Comparison of ENCODE assay signal across 9 cellular contexts in the genomic region with DNA sequence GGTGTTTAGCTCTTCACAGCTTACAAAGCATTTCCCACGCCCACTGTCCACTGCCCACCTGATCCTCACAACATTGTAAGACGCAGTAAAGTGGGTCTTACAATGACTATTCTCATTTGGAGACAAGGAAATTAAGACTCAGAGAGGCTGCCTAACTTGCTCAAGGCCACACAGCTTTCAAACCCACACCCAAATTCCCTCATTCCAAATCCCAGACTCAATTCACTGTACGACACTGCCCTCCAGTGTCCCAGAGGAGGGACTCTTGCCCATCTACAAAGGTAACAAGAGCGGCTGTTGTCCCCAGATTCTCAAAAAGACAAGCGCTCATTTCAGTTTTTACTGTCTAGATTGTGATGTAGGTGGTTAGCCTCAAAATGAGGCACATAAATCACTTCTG.
DNase-seq lines count a peak whose midpoint lies in the region; ATAC-seq and TF ChIP-seq lines count a peak whose summit lies in the region.
"Had no signal": no experiment of that assay in that cellular context is flagged by ENCODE, and none has a peak within 500 bp of the region (broad histone marks: within the 10 kb centered on the region; RNA-seq: fewer than 3 reads in every experiment).

No MANE protein-coding gene starts in this region.

- H3K4me1 ChIP-seq in PC-3 (ENCODE audit: insufficient read depth, low read length) = peaks cover 8% of the 10 kb centered on the region; the same call in 1 of the 2 replicates
- no peaks in the 10 kb centered on the region for H3K4me1 ChIP-seq in CD8-positive, alpha-beta memory T cell (ENCODE audit: insufficient read depth, low read length)
- no peaks in the 10 kb centered on the region for H3K4me1 ChIP-seq in uterus
- H3K4me1 ChIP-seq: prostate gland had no signal

- H2AFZ ChIP-seq in PC-3 (ENCODE audit: low read length) = no peak overlapping the region

- H3K9ac ChIP-seq in PC-3 (ENCODE audit: low read length) = no peak overlapping the region

- CTCF ChIA-PET in PC-3 (lab: Charles Lee) = no interaction called here
- CTCF ChIA-PET in CD8-positive, alpha-beta memory T cell (lab: Charles Lee) = no interaction called here

- no peak overlapping the region for H3K4me3 ChIP-seq in PC-3 (ENCODE audit: low read length)
- no peak overlapping the region for H3K4me3 ChIP-seq in CD8-positive, alpha-beta memory T cell (ENCODE audit: low read length)
- H3K4me3 ChIP-seq in uterus = no peak overlapping the region
- H3K4me3 ChIP-seq: prostate gland had no signal

- BruUV-seq in PC-3 (replicated peaks; lab: Mats Ljungman, UMichigan) = no TSS peak

- H3K9me2 ChIP-seq in PC-3 (replicated peaks; ENCODE audit: low read length) = no peaks in the 10 kb centered on the region

- H3K36me3 ChIP-seq in PC-3 (ENCODE audit: low read depth, low read length) (no peaks in the 10 kb centered on the region), uterus (no peaks in the 10 kb centered on the region)
- H3K36me3 ChIP-seq in CD8-positive, alpha-beta memory T cell (ENCODE audit: insufficient read depth, low read length) = no peaks in the 10 kb centered on the region
- H3K36me3 ChIP-seq: prostate gland had no signal

- H3K27ac ChIP-seq in 22Rv1 = no peak overlapping the region
- no peak overlapping the region for H3K27ac ChIP-seq in PC-3 (ENCODE audit: low read length)
- no peak overlapping the region for H3K27ac ChIP-seq in CD8-positive, alpha-beta memory T cell (ENCODE audit: low read depth, low read length)
- H3K27ac ChIP-seq in uterus = no peak overlapping the region
- H3K27ac ChIP-seq: prostate gland had no signal

- H3K27ac Mint-ChIP-seq in CD8-positive, alpha-beta memory T cell = no peak overlapping the region

- DNase-seq in ELR (ENCODE audit: low read depth) = peak; percentile 52
- peak; percentile 59 for DNase-seq in PC-3
- DNase-seq in fibroblast of peridontal ligament (ENCODE audit: extremely low read depth) = peak; percentile 52
- DNase-seq in CD8-positive, alpha-beta memory T cell = no peak
- no peak for DNase-seq in uterus
- no peak for DNase-seq in SKM-1 (lab: John Stamatoyannopoulos, UW; ENCODE audit: unreplicated experiment)

- no peak overlapping the region for H3K4me3 Mint-ChIP-seq in CD8-positive, alpha-beta memory T cell

- no peaks in the 10 kb centered on the region for H3K36me3 Mint-ChIP-seq in CD8-positive, alpha-beta memory T cell

- peaks cover 0 to 4% (median 2%) of the 10 kb centered on the region in 5 donors for H3K9me3 Mint-ChIP-seq in CD8-positive, alpha-beta memory T cell

- H3K27me3 ChIP-seq in PC-3 (ENCODE audit: low read length) (no peaks in the 10 kb centered on the region), uterus (no peaks in the 10 kb centered on the region)
- H3K27me3 ChIP-seq in CD8-positive, alpha-beta memory T cell (ENCODE audit: insufficient read depth, low read length, poor library complexity, severe bottlenecking) = no peaks in the 10 kb centered on the region

- no peaks in the 10 kb centered on the region for H3K79me2 ChIP-seq in PC-3 (ENCODE audit: low read length)

- POLR2A ChIA-PET in PC-3 (lab: Charles Lee; ENCODE audit: unreplicated experiment) = no interaction called here
- POLR2A ChIA-PET in CD8-positive, alpha-beta memory T cell (lab: Charles Lee) = no interaction called here

- TF ChIP-seq CTCF in 22Rv1 (IDR thresholded peaks at IDR 0.05) (peak; percentile 40), PC-3 (conservative IDR thresholded peaks at IDR 0.05; ENCODE audit: low read depth, low read length) (peak; percentile 77), uterus (IDR thresholded peaks at IDR 0.05) (no peak)

- H4K20me1 ChIP-seq in PC-3 (ENCODE audit: low read length) = no peaks in the 10 kb centered on the region

- H3K27me3 Mint-ChIP-seq in CD8-positive, alpha-beta memory T cell = no peaks in the 10 kb centered on the region

- no peaks in the 10 kb centered on the region for H3K4me1 Mint-ChIP-seq in CD8-positive, alpha-beta memory T cell

- ATAC-seq in PC-3 = peak; percentile 55
- ATAC-seq in HG03045 (IDR thresholded peaks at IDR 0.05; ENCODE audit: unreplicated experiment) = no peak

- no peak overlapping the region for H3K4me2 ChIP-seq in PC-3 (ENCODE audit: low read length)

- intact Hi-C loops in PC-3 (cut with micrococcal nuclease) (loop anchor here (10.0 kb wide), 1 partner anchor 106 kb away; no protein-coding TSS in a partner anchor), uterus (cut with DNase I; ENCODE audit: low total_unique reads) (no loop called here)

- H3K9me3 ChIP-seq in PC-3 (ENCODE audit: low read length) (no peaks in the 10 kb centered on the region), uterus (no peaks in the 10 kb centered on the region)
- H3K9me3 ChIP-seq in CD8-positive, alpha-beta memory T cell (ENCODE audit: low read length) = no peaks in the 10 kb centered on the region
- H3K9me3 ChIP-seq: prostate gland had no signal

- TF ChIP-seq POLR2A in uterus (IDR thresholded peaks at IDR 0.05) = no peak

- no peaks in the 10 kb centered on the region for H3F3A ChIP-seq in PC-3 (ENCODE audit: low read length, unreplicated experiment)

Comparison
In these comparisons a context has a peak if more than half of its experiments do, and no peak if none do; other contexts are left out.
1. CTCF ChIP-seq: peak in 22Rv1 (single experiment) and PC-3 (single experiment); none in uterus (0 of 4).
2. DNase-seq: peak in ELR (single experiment), PC-3 (single experiment) and fibroblast of peridontal ligament (single experiment); none in CD8-positive, alpha-beta memory T cell (0 of 5), uterus (0 of 2) and SKM-1 (single experiment).